23 cellular contexts compared by ENCODE assay signal in genomic region chr14:63277784-63278183, GRCh38. TPM values are rescaled to one million over a fixed set of nuclear protein-coding genes. Genes with fewer than 3 reads are reported as not detected.
DNase-seq lines count a peak whose midpoint lies in the region; ATAC-seq, FAIRE-seq and TF ChIP-seq lines count a peak whose summit lies in the region.
"Had no signal": no experiment of that assay in that cellular context is flagged by ENCODE, and none has a peak within 500 bp of the region (broad histone marks: within the 10 kb centered on the region; RNA-seq: fewer than 3 reads in every experiment).

No MANE protein-coding gene starts in this region.

- H3K36me3 ChIP-seq in right lobe of liver: no peaks in the 10 kb centered on the region
- H3K36me3 ChIP-seq in HepG2 (replicated peaks in 1 of 2; ENCODE audit: control insufficient read depth in 1 of 2, insufficient read depth in 2 of 2, low read length in 2 of 2): no peaks in the 10 kb centered on the region
- H3K36me3 ChIP-seq: HAP-1 had no signal

- H3K79me2 ChIP-seq in HepG2 (ENCODE audit: insufficient read depth, low read length): no peaks in the 10 kb centered on the region

- FAIRE-seq in HepG2 (lab: Jason Lieb, UNC): no peak
- FAIRE-seq: A204.1, D721Med, GM12891 had no signal

- no peak for TF ChIP-seq RAD21 in HepG2 (CRISPR knock-in tag; IDR thresholded peaks at IDR 0.05)

- no peak overlapping the region for H3K4me3 ChIP-seq in right lobe of liver
- H3K4me3 ChIP-seq in HepG2 (replicated peaks in 1 of 3; ENCODE audit: insufficient read depth in 1 of 3, low read depth in 2 of 3, low read length in 3 of 3): no peak overlapping the region
- H3K4me3 ChIP-seq: HAP-1 had no signal

- no TSS peak for BruUV-seq in HepG2 (replicated peaks; lab: Mats Ljungman, UMichigan)

- ATAC-seq in right lobe of liver (peak in 3 of 4 donors; percentile 52 to 76 (median 70)), HepG2 (no peak)
- ATAC-seq: Panc1 had no signal

- H4K20me1 ChIP-seq in HepG2 (ENCODE audit: insufficient read depth, low read length): no peaks in the 10 kb centered on the region

- in situ Hi-C loops in HepG2 (cut with HindIII; ENCODE audit: extremely low pct_ligation_motif_present, low pct_unique_long_range_greater_than_20kb): loop anchor here (5.0 to 10.0 kb wide), 3 partner anchors 100 to 1115 kb away; partner anchors contain the start of gene KCNH5

- CTCF ChIA-PET in HepG2 (lab: Yijun Ruan, JAX; ENCODE audit: low intra/inter-chr PET ratio, low total read pairs): interaction anchor here (2.5 to 2.8 kb wide), 2 partner anchors 103 to 1098 kb away, joined by 18 to 27 read pairs; no protein-coding TSS in a partner anchor

- no peak for TF ChIP-seq EP300 in HepG2 (IDR thresholded peaks at IDR 0.05; ENCODE audit: low read depth in 2 of 2, low read length in 2 of 2)
- TF ChIP-seq EP300 in HepG2 (CRISPR knock-in tag; IDR thresholded peaks at IDR 0.05; ENCODE audit: borderline replicate concordance): no peak

- intact Hi-C loops in right lobe of liver (cut with DNase I) (loop anchor here (10.0 kb wide), 2 partner anchors 103 to 1103 kb away; no protein-coding TSS in a partner anchor), HepG2 (cut with micrococcal nuclease; ENCODE audit: unreplicated experiment) (loop anchor here (10.0 kb wide), 1 partner anchor 233 kb away; the partner anchor contains the start of gene KCNH5)

- 43% methylated on average over 1 of the region's 1 CpG for WGBS in right lobe of liver (ENCODE audit: insufficient coverage, low coverage, low lambda C conversion rate, missing lambda C conversion rate)
- 0% methylated on average over 1 of the region's 1 CpG for WGBS in HepG2 (ENCODE audit: low lambda C conversion rate)

- no peak for DNase-seq in right lobe of liver
- DNase-seq in HepG2 (ENCODE audit: low spot score): no peak
- DNase-seq in NCI-H2029 (lab: John Stamatoyannopoulos, UW): peak; percentile 50
- DNase-seq in T1000 (lab: John Stamatoyannopoulos, UW): no peak
- no peak for DNase-seq in MV-4-11 (lab: John Stamatoyannopoulos, UW)
- no peak for DNase-seq in DMS153 (lab: John Stamatoyannopoulos, UW)
- DNase-seq: KBM-7; NCI-H1694 treated with DMSO at 0.1 percent for 48 hours; NCI-H446 treated with DMSO at 0.1 percent for 48 hours; NK-92 treated with Interleukin-12 subunit alpha and Interleukin-12 subunit beta, amount 100 ng/mL, for 24 hours; SIG-M5; SK-N-SH; T-helper 2 cell had no signal

- no peak overlapping the region for H2AFZ ChIP-seq in HepG2 (ENCODE audit: low read length)

- POLR2A ChIA-PET in HepG2 (lab: Yijun Ruan, JAX): no interaction called here

- no peaks in the 10 kb centered on the region for H3K4me1 ChIP-seq in right lobe of liver
- H3K4me1 ChIP-seq in HepG2 (ENCODE audit: insufficient read depth, low read length): no peaks in the 10 kb centered on the region
- H3K4me1 ChIP-seq: HAP-1 had no signal

- H3K9me3 ChIP-seq in right lobe of liver (no peaks in the 10 kb centered on the region), HepG2 (ENCODE audit: low read length) (no peaks in the 10 kb centered on the region)
- H3K9me3 ChIP-seq: HAP-1, SK-N-SH had no signal

- H3K4me2 ChIP-seq in HepG2 (ENCODE audit: low read depth, low read length): no peak overlapping the region
- H3K4me2 ChIP-seq: SK-N-SH had no signal

- H3K27ac ChIP-seq in right lobe of liver (no peak overlapping the region), HepG2 (ENCODE audit: extremely low read length, insufficient read depth, low read length) (no peak overlapping the region), VCaP (peak overlapping the region; percentile 38; the same call in 1 of the 2 replicates)
- H3K27ac ChIP-seq: HL-60 had no signal

- TF ChIP-seq CTCF in right lobe of liver (IDR thresholded peaks at IDR 0.05) (no peak), HepG2 (CRISPR knock-in tag; IDR thresholded peaks at IDR 0.05) (no peak), VCaP (conservative IDR thresholded peaks at IDR 0.05) (no peak)

- no peak for TF ChIP-seq POLR2A in right lobe of liver (IDR thresholded peaks at IDR 0.05)
- TF ChIP-seq POLR2A in HepG2 (IDR thresholded peaks at IDR 0.05; ENCODE audit: insufficient read depth in 1 of 2, low read depth in 2 of 2, low read length in 2 of 2): no peak

- H3K9ac ChIP-seq in HepG2 (ENCODE audit: insufficient read depth, low read depth, low read length): no peak overlapping the region
- H3K9ac ChIP-seq: SK-N-SH had no signal

- H3K27me3 ChIP-seq in right lobe of liver (no peaks in the 10 kb centered on the region), HepG2 (ENCODE audit: control insufficient read depth in 1 of 2, insufficient read depth in 2 of 2, low read length in 2 of 2) (no peaks in the 10 kb centered on the region; a peak in 1 of 5 replicates)

TF ChIP-seq in HepG2, 621 proteins besides CTCF, POLR2A, EP300 and RAD21 (continues in another document):
- TF ChIP-seq CENPT (CRISPR knock-in tag; IDR thresholded peaks at IDR 0.05; ENCODE audit: low read depth) (no peak), ZMAT5 (CRISPR knock-in tag; IDR thresholded peaks at IDR 0.05; ENCODE audit: borderline replicate concordance, low read depth) (no peak), NFKBIZ (CRISPR knock-in tag; IDR thresholded peaks at IDR 0.05) (no peak), ZBED4 (CRISPR knock-in tag; IDR thresholded peaks at IDR 0.05; ENCODE audit: borderline replicate concordance) (no peak), TFDP1 (CRISPR knock-in tag; IDR thresholded peaks at IDR 0.05; ENCODE audit: borderline replicate concordance) (no peak), MIER3 (CRISPR knock-in tag; IDR thresholded peaks at IDR 0.05; ENCODE audit: borderline replicate concordance) (no peak), ZBTB8A (CRISPR knock-in tag; IDR thresholded peaks at IDR 0.05; ENCODE audit: borderline replicate concordance, low read depth) (no peak)

RNA-seq across cellular contexts. Expression of gene GPHB5, which starts 41.0 kb away (rescaled TPM):
- total RNA-seq in right lobe of liver (not detected), HepG2 (2016; rRNA removed; fragmentation: Illumina TruSeq; extraction: Trizol) (not detected in 2 replicates)
- total RNA-seq in HepG2 (2016; cell fraction: cytosol; rRNA removed; fragmentation: Illumina TruSeq; extraction: Trizol; ENCODE audit: low read depth): not detected in 2 replicates
- total RNA-seq in HepG2 (2016; cell fraction: insoluble cytoplasmic fraction; rRNA removed; fragmentation: Illumina TruSeq; extraction: Trizol): not detected in 2 replicates
- not detected in 2 replicates for total RNA-seq in HepG2 (2016; cell fraction: membrane; rRNA removed; fragmentation: Illumina TruSeq; extraction: Trizol)
- total RNA-seq in HepG2 (2016; cell fraction: nucleus; rRNA removed; fragmentation: Illumina TruSeq; extraction: Trizol): not detected in 2 replicates
- not detected in 2 replicates for polyA plus RNA-seq in HepG2 (2011; rRNA removed)
- polyA plus RNA-seq in HepG2 (2011; cell fraction: cytosol; rRNA removed): not detected in 2 replicates
- polyA plus RNA-seq in HepG2 (2011; cell fraction: nucleus; rRNA removed): not detected in 2 replicates
- not detected in 2 replicates for polyA plus RNA-seq in HepG2 (2012)
- polyA plus RNA-seq in HepG2 (2016; cell fraction: cytosol; fragmentation: Illumina TruSeq; extraction: Trizol; ENCODE audit: low read depth): not detected in 2 replicates
- not detected in 2 replicates for polyA plus RNA-seq in HepG2 (2016; cell fraction: insoluble cytoplasmic fraction; fragmentation: Illumina TruSeq; extraction: Trizol; ENCODE audit: low read depth)
- polyA plus RNA-seq in HepG2 (2016; cell fraction: membrane; fragmentation: Illumina TruSeq; extraction: Trizol; ENCODE audit: low read depth): not detected in 2 replicates
- not detected in 2 replicates for polyA plus RNA-seq in HepG2 (2016; cell fraction: nucleus; fragmentation: Illumina TruSeq; extraction: Trizol; ENCODE audit: insufficient read depth, low read depth)
- polyA minus RNA-seq in HepG2 (2011; rRNA and poly(A)+ RNA removed; ENCODE audit: low replicate concordance): not detected in 2 replicates
- polyA minus RNA-seq in HepG2 (2011; cell fraction: cytosol; rRNA and poly(A)+ RNA removed): not detected in 2 replicates
- polyA minus RNA-seq in HepG2 (2011; cell fraction: nucleus; rRNA and poly(A)+ RNA removed): not detected in 2 replicates
- total RNA-seq: G401, HT-29 had no signal
- polyA plus RNA-seq: CD14-positive monocyte, SK-N-SH had no signal
